In the genomic region with DNA sequence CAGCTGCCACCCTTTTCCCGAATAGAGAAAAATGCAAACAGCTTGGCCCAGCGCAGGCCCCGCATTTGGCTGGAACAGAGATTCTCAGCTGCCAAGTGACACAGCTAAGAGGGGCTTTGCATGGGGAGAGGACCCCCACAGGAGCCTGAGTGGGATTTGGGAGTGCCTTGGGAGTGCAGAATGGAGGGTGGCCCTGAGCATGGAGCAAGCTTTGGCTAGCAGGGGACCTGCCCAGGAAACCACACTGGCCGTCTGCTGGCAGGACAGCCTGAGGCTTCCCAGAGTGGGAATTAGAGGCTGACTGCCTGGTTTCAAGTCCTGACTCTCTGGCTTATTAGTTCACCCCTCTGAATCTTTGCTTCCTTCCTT, we compare ENCODE assay signal across 2 cellular contexts.
TF ChIP-seq lines count a peak whose summit lies in the region.

No MANE protein-coding gene starts in this region.

TF ChIP-seq in SK-N-SH, 30 proteins besides CTCF, POLR2A, EP300 and RAD21 (continued from another document):
- TF ChIP-seq, protein P1, sequence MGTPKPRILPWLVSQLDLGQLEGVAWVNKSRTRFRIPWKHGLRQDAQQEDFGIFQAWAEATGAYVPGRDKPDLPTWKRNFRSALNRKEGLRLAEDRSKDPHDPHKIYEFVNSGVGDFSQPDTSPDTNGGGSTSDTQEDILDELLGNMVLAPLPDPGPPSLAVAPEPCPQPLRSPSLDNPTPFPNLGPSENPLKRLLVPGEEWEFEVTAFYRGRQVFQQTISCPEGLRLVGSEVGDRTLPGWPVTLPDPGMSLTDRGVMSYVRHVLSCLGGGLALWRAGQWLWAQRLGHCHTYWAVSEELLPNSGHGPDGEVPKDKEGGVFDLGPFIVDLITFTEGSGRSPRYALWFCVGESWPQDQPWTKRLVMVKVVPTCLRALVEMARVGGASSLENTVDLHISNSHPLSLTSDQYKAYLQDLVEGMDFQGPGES (IDR thresholded peaks at IDR 0.05; ENCODE audit: low read depth, low read length), result no peak

TF ChIP-seq in SK-N-SH treated with all-trans-retinoic acid at 6 μM for 48 hours, 23 proteins besides CTCF, POLR2A, EP300 and RAD21 (continued from another document):
- TF ChIP-seq, protein P2, sequence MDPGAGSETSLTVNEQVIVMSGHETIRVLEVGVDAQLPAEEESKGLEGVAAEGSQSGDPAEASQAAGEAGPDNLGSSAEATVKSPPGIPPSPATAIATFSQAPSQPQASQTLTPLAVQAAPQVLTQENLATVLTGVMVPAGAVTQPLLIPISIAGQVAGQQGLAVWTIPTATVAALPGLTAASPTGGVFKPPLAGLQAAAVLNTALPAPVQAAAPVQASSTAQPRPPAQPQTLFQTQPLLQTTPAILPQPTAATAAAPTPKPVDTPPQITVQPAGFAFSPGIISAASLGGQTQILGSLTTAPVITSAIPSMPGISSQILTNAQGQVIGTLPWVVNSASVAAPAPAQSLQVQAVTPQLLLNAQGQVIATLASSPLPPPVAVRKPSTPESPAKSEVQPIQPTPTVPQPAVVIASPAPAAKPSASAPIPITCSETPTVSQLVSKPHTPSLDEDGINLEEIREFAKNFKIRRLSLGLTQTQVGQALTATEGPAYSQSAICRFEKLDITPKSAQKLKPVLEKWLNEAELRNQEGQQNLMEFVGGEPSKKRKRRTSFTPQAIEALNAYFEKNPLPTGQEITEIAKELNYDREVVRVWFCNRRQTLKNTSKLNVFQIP (CRISPR knock-in tag; IDR thresholded peaks at IDR 0.05; ENCODE audit: borderline replicate concordance, low read depth), result no peak
